Comparison of ENCODE assay signal across 21 cellular contexts in the genomic region with DNA sequence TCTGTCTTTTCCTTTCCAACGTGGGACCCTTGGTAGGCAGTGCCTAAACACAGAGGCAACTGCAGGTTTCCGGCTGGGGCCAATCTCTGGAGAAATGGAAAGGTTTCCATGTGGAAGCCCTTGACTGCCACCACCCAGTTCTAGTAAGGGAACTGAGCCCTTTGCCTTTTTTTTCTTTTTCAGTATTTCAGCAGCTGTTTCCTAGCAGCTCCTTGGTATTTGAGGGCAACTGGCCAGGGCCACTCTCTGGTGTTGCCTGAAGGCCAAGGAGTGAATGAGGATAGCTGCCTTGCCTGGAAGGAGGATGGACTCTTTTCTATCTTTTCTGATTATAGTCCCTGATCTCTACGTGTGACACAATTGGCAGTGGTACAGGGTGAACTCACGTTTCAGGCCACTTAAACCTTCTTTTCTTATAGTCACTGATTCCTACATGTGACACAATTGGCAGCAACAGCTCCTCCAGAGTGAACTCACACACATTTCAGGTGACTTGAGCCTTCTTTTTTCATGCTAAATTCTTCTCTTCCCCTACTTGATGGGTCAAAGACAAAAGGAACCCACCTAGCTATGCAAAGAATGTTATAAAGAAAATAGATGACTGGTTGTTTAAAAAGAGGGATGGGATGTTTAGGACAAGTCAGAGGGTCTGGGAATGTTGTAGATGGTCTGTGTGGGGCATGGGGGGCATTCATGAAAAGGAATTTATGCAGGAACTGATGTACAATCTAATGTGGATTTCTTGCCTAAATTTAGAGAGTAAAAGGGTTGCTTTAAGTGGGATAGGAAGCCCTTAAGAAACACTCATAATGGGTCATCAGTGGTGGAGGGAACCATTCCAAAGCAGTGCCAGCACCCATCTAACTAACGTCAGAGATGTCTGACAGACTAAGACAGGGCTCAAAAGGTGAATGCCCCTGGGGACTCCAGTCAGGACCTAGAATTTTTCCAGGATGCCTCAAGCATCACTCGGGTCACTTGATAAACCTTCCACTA.
A peak's percentile ranks its signal among the peaks of the same experiment; 100 is the strongest.
DNase-seq lines count a peak whose midpoint lies in the region; ATAC-seq and TF ChIP-seq lines count a peak whose summit lies in the region.
"Had no signal": no experiment of that assay in that cellular context is flagged by ENCODE, and none has a peak within 500 bp of the region (broad histone marks: within the 10 kb centered on the region; RNA-seq: fewer than 3 reads in every experiment).

No MANE protein-coding gene starts in this region.

- DNase-seq in Right ventricle myocardium superior (peak; percentile 58), heart left ventricle (no peak), body of pancreas (peak in 3 of 4 donors; percentile 5 to 13 (median 5)), iPS DF 6.9 (ENCODE audit: low read depth, low spot score) (peak; percentile 84), substantia nigra (lab: John Stamatoyannopoulos, UW) (peak in 29 of 49 donors; percentile 1 to 45 (median 12)), HuH-7.5 (ENCODE audit: low spot score) (no peak), immature natural killer cell (no peak)
- DNase-seq: activated CD8-positive, alpha-beta T cell treated with anti-CD3 and anti-CD28 coated beads for 36 hours; GOT3; NCI-H1105 treated with DMSO at 0.1 percent for 48 hours; NCI-H2171 treated with DMSO at 0.1 percent for 48 hours; stimulated activated CD4-positive, alpha-beta T cell treated with anti-CD3 and anti-CD28 coated beads, Interleukin-4, amount 100 ng/mL, for 4 hours; SW 1271 had no signal

- peaks cover 0 to 12% (median 3%) of the 10 kb centered on the region in 6 donors for H3K9me3 Mint-ChIP-seq in immature natural killer cell
- H3K9me3 Mint-ChIP-seq: activated CD8-positive, alpha-beta T cell treated with anti-CD3 and anti-CD28 coated beads for 36 hours; activated T-helper 1 cell treated with anti-CD3 and anti-CD28 coated beads, Interleukin-12 subunit alpha, Interleukin-12 subunit beta, Interleukin-2, Interleukin-4 antibody, amounts not matched to agents 30 ng/mL and 10 ng/mL and 1 ng/mL, durations not matched to agents 14 hours and 24 hours and 36 hours had no signal

- ATAC-seq in Right ventricle myocardium superior (ENCODE audit: poor library complexity) (no peak), heart left ventricle (no peak), body of pancreas (no peak), HG03432 (IDR thresholded peaks at IDR 0.05; ENCODE audit: unreplicated experiment) (no peak)
- ATAC-seq: activated CD8-positive, alpha-beta T cell treated with anti-CD3 and anti-CD28 coated beads for 36 hours had no signal

- H3K36me3 ChIP-seq in heart left ventricle (no peaks in the 10 kb centered on the region), body of pancreas (replicated peaks in 1 of 2; ENCODE audit: insufficient read depth in 1 of 2, low read depth in 2 of 2) (no peaks in the 10 kb centered on the region), iPS DF 6.9 (ENCODE audit: control insufficient read depth, insufficient read depth, low read length) (no peaks in the 10 kb centered on the region)
- H3K36me3 ChIP-seq: tibial nerve had no signal

- H3K27me3 Mint-ChIP-seq in immature natural killer cell (ENCODE audit: low read depth in 3 of 3): no peaks in the 10 kb centered on the region
- H3K27me3 Mint-ChIP-seq: activated CD8-positive, alpha-beta T cell treated with anti-CD3 and anti-CD28 coated beads for 36 hours had no signal

- H3K36me3 Mint-ChIP-seq in immature natural killer cell: no peaks in the 10 kb centered on the region

- H3K4me3 Mint-ChIP-seq in immature natural killer cell: no peak overlapping the region
- H3K4me3 Mint-ChIP-seq: activated CD8-positive, alpha-beta T cell treated with anti-CD3 and anti-CD28 coated beads for 36 hours; activated T-helper 1 cell treated with anti-CD3 and anti-CD28 coated beads, Interleukin-12 subunit alpha, Interleukin-12 subunit beta, Interleukin-2, Interleukin-4 antibody, amounts not matched to agents 30 ng/mL and 10 ng/mL and 1 ng/mL, durations not matched to agents 14 hours and 24 hours and 36 hours had no signal

- TF ChIP-seq CTCF in heart left ventricle (IDR thresholded peaks at IDR 0.05) (no peak), body of pancreas (IDR thresholded peaks at IDR 0.05) (no peak)

- no peaks in the 10 kb centered on the region for H3K27me3 ChIP-seq in heart left ventricle
- no peaks in the 10 kb centered on the region for H3K27me3 ChIP-seq in body of pancreas
- H3K27me3 ChIP-seq in iPS DF 6.9 (ENCODE audit: control insufficient read depth, insufficient read depth, low read length): no peaks in the 10 kb centered on the region
- H3K27me3 ChIP-seq: tibial nerve had no signal

- TF ChIP-seq POLR2A in heart left ventricle (IDR thresholded peaks at IDR 0.05) (no peak), body of pancreas (IDR thresholded peaks at IDR 0.05) (no peak)

- H3K4me3 ChIP-seq in heart left ventricle: no peak overlapping the region
- no peak overlapping the region for H3K4me3 ChIP-seq in body of pancreas
- no peak overlapping the region for H3K4me3 ChIP-seq in iPS DF 6.9 (ENCODE audit: low read length)
- H3K4me3 ChIP-seq: tibial nerve had no signal

- intact Hi-C loops in Right ventricle myocardium superior (cut with DNase I) (no loop called here), heart left ventricle (cut with DNase I) (no loop called here), body of pancreas (cut with DNase I) (no loop called here)

- H3K4me1 ChIP-seq in heart left ventricle: no peaks in the 10 kb centered on the region
- H3K4me1 ChIP-seq in body of pancreas: no peaks in the 10 kb centered on the region
- peaks cover 3% of the 10 kb centered on the region; the same call in 1 of the 2 replicates for H3K4me1 ChIP-seq in iPS DF 6.9 (ENCODE audit: control insufficient read depth, insufficient read depth, low read length)

- WGBS in heart left ventricle, 4 donors: 41 to 47% (median 45%) methylated on average over 6 of the region's 6 CpGs
- 47 to 52% methylated on average over 6 of the region's 6 CpGs for WGBS in body of pancreas, 2 donors
- no CpG with 5 or more reads among the region's 6 CpGs for WGBS in iPS DF 6.9 (ENCODE audit: insufficient coverage, insufficient read length)

- H3K27ac ChIP-seq in heart left ventricle (no peak overlapping the region), body of pancreas (no peak overlapping the region), iPS DF 6.9 (ENCODE audit: low read length) (peak overlapping the region; percentile 94), substantia nigra (ENCODE audit: low read depth, low read length, poor library complexity, severe bottlenecking) (no peak overlapping the region)
- H3K27ac ChIP-seq: 22Rv1, C4-2B, HL-60, KMS-11, tibial nerve, VCaP had no signal

- no peak overlapping the region for H3K27ac Mint-ChIP-seq in immature natural killer cell
- H3K27ac Mint-ChIP-seq: activated CD8-positive, alpha-beta T cell treated with anti-CD3 and anti-CD28 coated beads for 36 hours; activated T-helper 1 cell treated with anti-CD3 and anti-CD28 coated beads, Interleukin-12 subunit alpha, Interleukin-12 subunit beta, Interleukin-2, Interleukin-4 antibody, amounts not matched to agents 30 ng/mL and 10 ng/mL and 1 ng/mL, durations not matched to agents 14 hours and 24 hours and 36 hours had no signal

- H3K4me1 Mint-ChIP-seq in immature natural killer cell: no peaks in the 10 kb centered on the region

- H3K9me3 ChIP-seq in heart left ventricle (no peaks in the 10 kb centered on the region), body of pancreas (no peaks in the 10 kb centered on the region), iPS DF 6.9 (ENCODE audit: control insufficient read depth, insufficient read depth, low read length) (no peaks in the 10 kb centered on the region)
- H3K9me3 ChIP-seq: tibial nerve had no signal

Comparison
In these comparisons a context has a peak if more than half of its experiments do, and no peak if none do; other contexts are left out.
1. DNase-seq: peak in Right ventricle myocardium superior (single experiment), body of pancreas (3 of 4), iPS DF 6.9 (single experiment) and substantia nigra (29 of 49); none in heart left ventricle (0 of 5), HuH-7.5 (single experiment) and immature natural killer cell (0 of 3).